Comparison of ENCODE assay signal across 7 cellular contexts in the genomic region with DNA sequence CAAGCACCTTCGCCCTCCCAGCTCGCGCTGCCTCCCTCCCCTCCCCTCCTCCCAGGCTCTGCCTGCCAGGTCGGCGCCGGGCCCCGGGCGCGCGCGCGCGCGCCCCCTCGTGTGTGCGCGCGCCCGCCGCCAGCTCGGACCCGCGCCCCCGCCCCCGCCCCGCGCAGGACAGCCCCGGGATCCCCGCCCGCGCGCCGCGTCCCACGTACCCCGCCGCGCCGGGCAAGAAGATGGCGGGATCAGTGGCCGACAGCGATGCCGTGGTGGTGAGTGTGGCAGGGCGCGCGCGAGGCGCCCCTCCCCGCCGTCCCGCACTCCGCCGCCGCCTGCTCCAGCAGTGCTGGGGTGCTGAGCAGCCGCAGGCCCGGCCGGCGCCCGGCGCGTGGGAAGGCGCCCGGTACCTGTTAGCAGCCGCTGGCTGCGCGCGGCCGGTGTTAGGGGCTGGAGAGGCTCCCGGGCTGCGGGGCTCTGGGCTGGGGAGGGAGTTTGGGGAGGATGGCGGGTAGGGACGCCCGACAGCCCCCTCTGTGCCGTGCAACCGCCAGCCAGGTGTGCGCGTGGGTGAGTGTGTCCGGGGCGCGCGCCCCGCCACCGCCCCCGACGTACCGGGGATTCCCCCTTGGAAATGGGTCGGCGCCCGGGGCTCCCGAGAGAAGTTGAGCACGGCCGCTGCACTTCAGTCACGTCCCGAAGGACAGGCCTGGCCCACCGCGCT. TPM values are rescaled to one million over a fixed set of nuclear protein-coding genes. Genes with fewer than 3 reads are reported as not detected.
DNase-seq lines count a peak whose midpoint lies in the region; FAIRE-seq and TF ChIP-seq lines count a peak whose summit lies in the region.

No MANE protein-coding gene starts in this region.

- H3K36me3 ChIP-seq in HAP-1 (replicated peaks) (peaks cover 43% of the 10 kb centered on the region), duodenal mucosa (ENCODE audit: control insufficient read depth in 1 of 2, insufficient read depth in 2 of 2, low read length in 2 of 2) (peaks cover 14 to 28% of the 10 kb centered on the region in 2 donors)

- 1 to 2% methylated on average over 16 to 49 of the region's 96 CpGs for WGBS in lower leg skin, 2 donors

- peaks cover 68% of the 10 kb centered on the region for H3K4me1 ChIP-seq in HAP-1
- H3K4me1 ChIP-seq in duodenal mucosa (ENCODE audit: control insufficient read depth in 1 of 2, insufficient read depth in 2 of 2, low read length in 2 of 2): peaks cover 16 to 21% of the 10 kb centered on the region in 2 donors

- H3K4me3 ChIP-seq in HAP-1 (peak overlapping the region; percentile 70), NB4 (ENCODE audit: low read depth, low read length) (peak overlapping the region; percentile 22), duodenal mucosa (ENCODE audit: low read depth in 1 of 2, low read length in 2 of 2) (peak overlapping the region; percentile 63 to 66), lower leg skin (ENCODE audit: low read depth, poor library complexity, severe bottlenecking) (peak overlapping the region; percentile 81)

- H3K9me3 ChIP-seq in HAP-1: no peaks in the 10 kb centered on the region
- no peaks in the 10 kb centered on the region for H3K9me3 ChIP-seq in duodenal mucosa (ENCODE audit: control insufficient read depth in 1 of 2, low read length in 2 of 2)

- H3K9ac ChIP-seq in duodenal mucosa (ENCODE audit: low read depth in 1 of 2, low read length in 2 of 2): peak overlapping the region; percentile 60 to 77

- no peak overlapping the region for H3K27ac Mint-ChIP-seq in activated CD4-positive, alpha-beta memory T cell treated with anti-CD3 and anti-CD28 coated beads, Interleukin-2, amount 10 ng/mL, durations not matched to agents 7 days and 5 days

- H3K9me3 Mint-ChIP-seq in activated CD4-positive, alpha-beta memory T cell treated with anti-CD3 and anti-CD28 coated beads, Interleukin-2, amount 10 ng/mL, durations not matched to agents 7 days and 5 days: no peaks in the 10 kb centered on the region

- peaks cover 10% of the 10 kb centered on the region for H3K4me1 Mint-ChIP-seq in activated CD4-positive, alpha-beta memory T cell treated with anti-CD3 and anti-CD28 coated beads, Interleukin-2, amount 10 ng/mL, durations not matched to agents 7 days and 5 days

- peaks cover 30% of the 10 kb centered on the region for H3K27me3 Mint-ChIP-seq in activated CD4-positive, alpha-beta memory T cell treated with anti-CD3 and anti-CD28 coated beads, Interleukin-2, amount 10 ng/mL, durations not matched to agents 7 days and 5 days

- TF ChIP-seq CTCF in NB4 (IDR thresholded peaks at IDR 0.05; ENCODE audit: low read depth, low read length) (no peak), lower leg skin (IDR thresholded peaks at IDR 0.05) (no peak)

- intact Hi-C loops in lower leg skin (cut with DNase I; ENCODE audit: low total_unique reads): no loop called here

- H3K27ac ChIP-seq in duodenal mucosa (ENCODE audit: low read depth, low read length): peak overlapping the region; percentile 93

- CTCF ChIA-PET in activated CD4-positive, alpha-beta memory T cell treated with anti-CD3 and anti-CD28 coated beads, Interleukin-2, amount 10 ng/mL, durations not matched to agents 7 days and 5 days (lab: Charles Lee): interaction anchor here (2.3 kb wide), 1 partner anchor 124 kb away, joined by 8 read pairs; no protein-coding TSS in a partner anchor

- TF ChIP-seq POLR2A in GM12892 (IDR thresholded peaks at IDR 0.05; ENCODE audit: low read depth, low read length): 0 out of 2 replicates have a peak, but pooled peaks have one; percentile 13
- no peak for TF ChIP-seq POLR2A in NB4 (IDR thresholded peaks at IDR 0.05; ENCODE audit: extremely low read depth, insufficient read length)
- no peak for TF ChIP-seq POLR2A in lower leg skin (IDR thresholded peaks at IDR 0.05)

- peak overlapping the region; percentile 69 for H3K4me3 Mint-ChIP-seq in activated CD4-positive, alpha-beta memory T cell treated with anti-CD3 and anti-CD28 coated beads, Interleukin-2, amount 10 ng/mL, durations not matched to agents 7 days and 5 days

- DNase-seq in GM12892 (ENCODE audit: insufficient read length): peak; percentile 78
- peak; percentile 57 to 82 for DNase-seq in HAP-1 (ENCODE audit: low spot score in 2 of 2)
- DNase-seq in NB4 (ENCODE audit: low read depth): peak; percentile 64
- DNase-seq in activated CD4-positive, alpha-beta memory T cell treated with anti-CD3 and anti-CD28 coated beads, Interleukin-2, amount 10 ng/mL, durations not matched to agents 7 days and 5 days: peak; percentile 54
- peak in 1 of 2 donors; percentile 90 for DNase-seq in lower leg skin (ENCODE audit: low spot score in 2 of 2)
- peak; percentile 48 to 53 for DNase-seq in stimulated activated CD4-positive, alpha-beta T cell treated with anti-CD3 and anti-CD28 coated beads, Interleukin-4, amount 100 ng/mL, for 4 hours

- H3K27me3 ChIP-seq in HAP-1 (ENCODE audit: low read depth) (no peaks in the 10 kb centered on the region), duodenal mucosa (ENCODE audit: control insufficient read depth in 1 of 2, insufficient read depth in 2 of 2, low read length in 2 of 2) (no peaks in the 10 kb centered on the region)

- FAIRE-seq in GM12892 (lab: Jason Lieb, UNC): peak; percentile 87

- no peaks in the 10 kb centered on the region for H3K36me3 Mint-ChIP-seq in activated CD4-positive, alpha-beta memory T cell treated with anti-CD3 and anti-CD28 coated beads, Interleukin-2, amount 10 ng/mL, durations not matched to agents 7 days and 5 days (ENCODE audit: low read depth)

- POLR2A ChIA-PET in activated CD4-positive, alpha-beta memory T cell treated with anti-CD3 and anti-CD28 coated beads, Interleukin-2, amount 10 ng/mL, durations not matched to agents 7 days and 5 days (lab: Charles Lee): no interaction called here

- in situ Hi-C loops in HAP-1 (cut with MboI; ENCODE audit: low sequenced_read_pairs): no loop called here

RNA-seq across cellular contexts. Expression of gene LGALSL, which starts 0.5 kb away (rescaled TPM):
- 3.6 TPM for polyA plus RNA-seq in GM12892 (2012; ENCODE audit: missing spikeins)
- total RNA-seq in activated CD4-positive, alpha-beta memory T cell treated with anti-CD3 and anti-CD28 coated beads, Interleukin-2, amount 10 ng/mL, durations not matched to agents 7 days and 5 days: 1 to 10 TPM; 2.1 to 2.6 TPM
- 100 to 1,000 TPM in 3 of 4 donors, 10 to 100 TPM in 1; 81.9 to 231 (median 169) TPM for total RNA-seq in lower leg skin

Comparison
In these comparisons a context has a peak if more than half of its experiments do, and no peak if none do; other contexts are left out.
1. H3K4me3 ChIP-seq: peak in every context shown above with its lines; median percentile 81 in lower leg skin; 70 in HAP-1; 64 in duodenal mucosa; 22 in NB4.
2. RNA of gene LGALSL, which starts 0.5 kb away (total RNA-seq): 81.9 to 231 TPM in lower leg skin; 2.1 to 2.6 TPM in activated CD4-positive, alpha-beta memory T cell treated with anti-CD3 and anti-CD28 coated beads, Interleukin-2, amount 10 ng/mL, durations not matched to agents 7 days and 5 days; every median in the first group is over 10 times any median in the second.